In genomic region chr12:116539905-116540482, GRCh38 we compare ENCODE assay signal across 10 cellular contexts. TPM values are rescaled to one million over a fixed set of nuclear protein-coding genes. Genes with fewer than 3 reads are reported as not detected.
A peak's percentile ranks its signal among the peaks of the same experiment; 100 is the strongest.
DNase-seq lines count a peak whose midpoint lies in the region; ATAC-seq, FAIRE-seq and TF ChIP-seq lines count a peak whose summit lies in the region.
"Had no signal": no experiment of that assay in that cellular context is flagged by ENCODE, and none has a peak within 500 bp of the region (broad histone marks: within the 10 kb centered on the region; RNA-seq: fewer than 3 reads in every experiment).

No MANE protein-coding gene starts in this region.

- peak overlapping the region; percentile 51 for H3K4me3 Mint-ChIP-seq in type B pancreatic cell

- no peak for TF ChIP-seq EP300 in K562 (IDR thresholded peaks at IDR 0.05; ENCODE audit: low read length)

- BruUV-seq in K562 (replicated peaks; lab: Mats Ljungman, UMichigan): no TSS peak

- H3K27me3 ChIP-seq in right atrium auricular region (no peaks in the 10 kb centered on the region), K562 (ENCODE audit: control insufficient read depth in 2 of 2, insufficient read depth in 2 of 2, low read length in 2 of 2) (no peaks in the 10 kb centered on the region)
- H3K27me3 ChIP-seq: gastrocnemius medialis, upper lobe of left lung had no signal

- no peak overlapping the region for H3K4me3 ChIP-seq in right atrium auricular region
- no peak overlapping the region for H3K4me3 ChIP-seq in K562
- H3K4me3 ChIP-seq: upper lobe of left lung had no signal

- CTCF ChIA-PET in K562 (lab: Yijun Ruan, JAX; ENCODE audit: low intra/inter-chr PET ratio): interaction anchor here (0.6 kb wide), 1 partner anchor 79 kb away, joined by 3 read pairs; no protein-coding TSS in a partner anchor

- H3K4me1 Mint-ChIP-seq in type B pancreatic cell (ENCODE audit: unreplicated experiment): peaks cover 42% of the 10 kb centered on the region

- FAIRE-seq in K562 (lab: Jason Lieb, UNC): no peak

- no peaks in the 10 kb centered on the region for H3K9me3 ChIP-seq in right atrium auricular region
- no peaks in the 10 kb centered on the region for H3K9me3 ChIP-seq in K562 (replicated peaks; ENCODE audit: control insufficient read depth, insufficient read depth, low read depth, low read length)
- H3K9me3 ChIP-seq: gastrocnemius medialis, upper lobe of left lung had no signal

- TF ChIP-seq RAD21 in K562 (CRISPR knock-in tag; conservative IDR thresholded peaks at IDR 0.05 in 1 of 2, IDR thresholded peaks at IDR 0.05 in 1 of 2): no peak

- H3K27me3 Mint-ChIP-seq in type B pancreatic cell: peaks cover 18% of the 10 kb centered on the region

- no peak for TF ChIP-seq POLR2A in K562 (conservative IDR thresholded peaks at IDR 0.05)

- peak overlapping the region; percentile 50 for H3K27ac Mint-ChIP-seq in type B pancreatic cell

- WGBS in K562 (ENCODE audit: insufficient coverage, low coverage, missing lambda C conversion rate): 32% methylated on average over 16 of the region's 17 CpGs

- H3K9me1 ChIP-seq in K562 (ENCODE audit: control insufficient read depth, insufficient read depth, low read length): no peaks in the 10 kb centered on the region

- DNase-seq in Right ventricle myocardium inferior (ENCODE audit: missing footprints) (peak; percentile 83), right atrium auricular region (ENCODE audit: low spot score) (no peak), K562 (ENCODE audit: extremely low read depth in 1 of 4, low spot score in 3 of 4) (no peak), left colon (peak in 1 of 2 donors; percentile 52), type B pancreatic cell (ENCODE audit: extremely low spot score, unreplicated experiment) (no peak), mesenteric fat pad (ENCODE audit: low spot score) (no peak)

- H3K36me3 ChIP-seq in right atrium auricular region: no peaks in the 10 kb centered on the region
- no peaks in the 10 kb centered on the region for H3K36me3 ChIP-seq in K562 (ENCODE audit: control insufficient read depth, insufficient read depth, low read length)
- H3K36me3 ChIP-seq: gastrocnemius medialis, upper lobe of left lung had no signal

- no peaks in the 10 kb centered on the region for H4K20me1 ChIP-seq in K562 (replicated peaks; ENCODE audit: control insufficient read depth, insufficient read depth, low read length)

- intact Hi-C loops in Right ventricle myocardium inferior (cut with DNase I) (no loop called here), K562 (cut with micrococcal nuclease) (no loop called here), left colon (cut with DNase I, micrococcal nuclease) (no loop called here)

- H3K4me1 ChIP-seq in right atrium auricular region (peaks cover 0 to 19% of the 10 kb centered on the region in 2 donors), K562 (replicated peaks in 1 of 2; ENCODE audit: control insufficient read depth in 2 of 2, insufficient read depth in 2 of 2, low read length in 2 of 2) (peaks cover 8 to 24% of the 10 kb centered on the region in 2 experiments)

- peak; percentile 21 for ATAC-seq in Right ventricle myocardium inferior
- peak; percentile 48 for ATAC-seq in K562
- ATAC-seq in left colon: peak; percentile 18
- ATAC-seq in GM21786 (IDR thresholded peaks at IDR 0.05; ENCODE audit: unreplicated experiment): no peak
- no peak for ATAC-seq in HG03442 (IDR thresholded peaks at IDR 0.05; ENCODE audit: unreplicated experiment)

- POLR2A ChIA-PET in K562 (lab: Yijun Ruan, JAX): interaction anchor here (0.6 to 2.5 kb wide), 6 partner anchors 10 to 148 kb away, joined by 3 to 12 read pairs (median 4); partner anchors contain the start of gene MAP1LC3B2

- H3K27ac ChIP-seq in right atrium auricular region (no peak overlapping the region), K562 (ENCODE audit: extremely low read depth, low read depth, low read length) (no peak overlapping the region)

- H3K9me3 Mint-ChIP-seq in type B pancreatic cell: no peaks in the 10 kb centered on the region

- H3K36me3 Mint-ChIP-seq in type B pancreatic cell: no peaks in the 10 kb centered on the region

- no peaks in the 10 kb centered on the region for H3K79me2 ChIP-seq in K562 (ENCODE audit: control insufficient read depth, insufficient read depth, low read length)

- H3K4me2 ChIP-seq in K562 (ENCODE audit: insufficient read depth, low read length): no peak overlapping the region

- H3K9ac ChIP-seq in K562 (ENCODE audit: insufficient read depth in 1 of 2, low read depth in 2 of 2, low read length in 2 of 2): peak overlapping the region in 1 of 2 experiments; percentile 33; a peak in 1 of 4 replicates

- TF ChIP-seq CTCF in right atrium auricular region (IDR thresholded peaks at IDR 0.05) (no peak), K562 (IDR thresholded peaks at IDR 0.05 in 2 of 3, conservative IDR thresholded peaks at IDR 0.05 in 1 of 3; ENCODE audit: insufficient read depth in 2 of 3, low read depth in 1 of 3, low read length in 3 of 3) (no peak), type B pancreatic cell (conservative IDR thresholded peaks at IDR 0.05) (no peak)

- H2AFZ ChIP-seq in K562 (ENCODE audit: low read depth, low read length): peak overlapping the region; percentile 52

- in situ Hi-C loops in K562 (cut with MboI): no loop called here

TF ChIP-seq in K562, 482 proteins besides CTCF, POLR2A, EP300 and RAD21 (continues in another document):
- 0 out of 2 replicates have a peak, but pooled peaks have one; percentile 23 for TF ChIP-seq MAFG (tag; conservative IDR thresholded peaks at IDR 0.05)
- TF ChIP-seq NR1H2 (CRISPR knock-in tag; IDR thresholded peaks at IDR 0.05): no peak
- TF ChIP-seq ZNF277 (CRISPR knock-in tag; IDR thresholded peaks at IDR 0.05; ENCODE audit: borderline replicate concordance): no peak
- TF ChIP-seq BCLAF1 (IDR thresholded peaks at IDR 0.05; ENCODE audit: borderline replicate concordance in 1 of 2, control insufficient read depth in 1 of 2, low read depth in 2 of 2, low read length in 1 of 2): no peak
- TF ChIP-seq TFAP4 (CRISPR knock-in tag; IDR thresholded peaks at IDR 0.05; ENCODE audit: borderline replicate concordance): peak; percentile 55; the same call in 1 of the 2 replicates

RNA-seq across cellular contexts. Expression of gene MAP1LC3B2, which starts 19.2 kb away (rescaled TPM):
- total RNA-seq in Right ventricle myocardium inferior: 3.5 TPM
- 1 to 10 TPM; 1.0 to 1.4 TPM for total RNA-seq in right atrium auricular region
- 2.1 and 3.8 TPM in 2 replicates for total RNA-seq in K562 (2011; cell fraction: chromatin; rRNA removed; ENCODE audit: low replicate concordance)
- 1.3 and 1.7 TPM in 2 replicates for total RNA-seq in K562 (2011; cell fraction: nucleolus; rRNA removed)
- 2.2 and 4.4 TPM in 2 replicates for total RNA-seq in K562 (2011; cell fraction: nucleoplasm; rRNA removed)
- total RNA-seq in K562 (2014; rRNA removed): not detected in 2 replicates
- 0.76 and 0.96 TPM in 2 replicates for total RNA-seq in K562 (2014; rRNA removed; fragmentation: Illumina TruSeq; extraction: Trizol)
- total RNA-seq in K562 (2015; rRNA removed; fragmentation: Illumina TruSeq; extraction: Trizol): 0.53 TPM in 1 of 2 replicates, not detected in the other
- 1.7 and 2.0 TPM in 2 replicates for total RNA-seq in K562 (2021)
- 2.8 and 4.0 TPM in 2 replicates for polyA plus RNA-seq in K562 (2011; rRNA removed)
- polyA plus RNA-seq in K562 (2011; cell fraction: cytosol; rRNA removed): 0.18 and 0.71 TPM in 2 replicates
- polyA plus RNA-seq in K562 (2011; cell fraction: nucleus; rRNA removed): 2.7 and 4.3 TPM in 2 replicates
- polyA plus RNA-seq in K562 (2012): 2.8 and 6.9 TPM in 2 replicates
- 0.80 and 1.5 TPM in 2 replicates for polyA plus RNA-seq in K562 (2014; fragmentation: Illumina TruSeq; extraction: Trizol)
- under 1 TPM; 0.55 to 0.63 TPM for polyA plus RNA-seq in K562 (2014; fragmentation: Nextera tagmentation; extraction: Ambion mirVana)
- polyA plus RNA-seq in K562 (2014; rRNA removed): 0.53 and 1.4 TPM in 2 replicates
- polyA minus RNA-seq in K562 (2011; rRNA and poly(A)+ RNA removed): 1.8 and 2.2 TPM in 2 replicates
- not detected in 2 replicates for polyA minus RNA-seq in K562 (2011; cell fraction: cytosol; rRNA and poly(A)+ RNA removed)
- not detected in 2 replicates for polyA minus RNA-seq in K562 (2011; cell fraction: nucleus; rRNA and poly(A)+ RNA removed)
- total RNA-seq in left colon: 1 to 10 TPM; 1.9 to 2.6 TPM
- 1.0 TPM in 1 of 2 replicates, not detected in the other for total RNA-seq in type B pancreatic cell (ENCODE audit: low replicate concordance)
- 1.1 TPM for total RNA-seq in mesenteric fat pad

Comparison
In these comparisons a context has a peak if more than half of its experiments do, and no peak if none do; other contexts are left out.
1. ATAC-seq: peak in Right ventricle myocardium inferior (single experiment), K562 (single experiment) and left colon (single experiment); none in GM21786 (single experiment) and HG03442 (single experiment).